In genomic region chr22:18077087-18077638, GRCh38 we compare ENCODE assay signal across 8 cellular contexts. TPM values are rescaled to one million over a fixed set of nuclear protein-coding genes. Genes with fewer than 3 reads are reported as not detected.
A peak's percentile ranks its signal among the peaks of the same experiment; 100 is the strongest.
DNase-seq lines count a peak whose midpoint lies in the region; ATAC-seq and TF ChIP-seq lines count a peak whose summit lies in the region.

No MANE protein-coding gene starts in this region.

- H3K27me3 ChIP-seq in BLaER1 (no peaks in the 10 kb centered on the region), mucosa of stomach (ENCODE audit: control insufficient read depth, insufficient read depth, low read length) (no peaks in the 10 kb centered on the region)

- peaks cover 22% of the 10 kb centered on the region for H4K20me1 ChIP-seq in BLaER1

- H3K4me1 Mint-ChIP-seq in brain: peaks cover 48% of the 10 kb centered on the region

- H3K36me3 Mint-ChIP-seq in brain: peaks cover 33% of the 10 kb centered on the region

- H3K36me3 ChIP-seq in BLaER1 (peaks cover 31% of the 10 kb centered on the region), mucosa of stomach (ENCODE audit: control insufficient read depth, insufficient read depth, low read length) (no peaks in the 10 kb centered on the region)

- peaks cover 35% of the 10 kb centered on the region for H3K4me1 ChIP-seq in BLaER1
- no peaks in the 10 kb centered on the region for H3K4me1 ChIP-seq in mucosa of stomach (ENCODE audit: control insufficient read depth, insufficient read depth, low read length)

- TF ChIP-seq CTCF in brain (conservative IDR thresholded peaks at IDR 0.05): no peak

- H3K9me3 ChIP-seq in BLaER1 (no peaks in the 10 kb centered on the region), mucosa of stomach (ENCODE audit: control insufficient read depth, low read length) (no peaks in the 10 kb centered on the region)

- H3K9ac ChIP-seq in BLaER1 (peak overlapping the region; percentile 92), mucosa of stomach (ENCODE audit: low read length) (peak overlapping the region; percentile 95)

- DNase-seq in SW480 (ENCODE audit: low spot score): no peak
- no peak for DNase-seq in central memory CD4-positive, alpha-beta T cell
- DNase-seq in RKO (ENCODE audit: low spot score): no peak
- no peak for DNase-seq in NCI-H1436 (lab: John Stamatoyannopoulos, UW)

- peak overlapping the region; percentile 97 to 99 (median 98) for H3K4me3 Mint-ChIP-seq in brain

- ATAC-seq in HG02870 (IDR thresholded peaks at IDR 0.05; ENCODE audit: unreplicated experiment): peak; percentile 6

- peak overlapping the region; percentile 49 for H3K27ac ChIP-seq in BLaER1

- no peaks in the 10 kb centered on the region for H3K9me3 Mint-ChIP-seq in brain

- H3K4me2 ChIP-seq in BLaER1: peak overlapping the region; percentile 93

- peak overlapping the region; percentile 95 to 100 (median 98) for H3K27ac Mint-ChIP-seq in brain

- peaks cover 16% of the 10 kb centered on the region for H3K27me3 Mint-ChIP-seq in brain

- H3K4me3 ChIP-seq in BLaER1 (peak overlapping the region; percentile 98), mucosa of stomach (ENCODE audit: low read length) (peak overlapping the region; percentile 99)

RNA-seq across cellular contexts. Expression of gene PEX26, which starts 0.6 kb away (rescaled TPM):
- polyA plus RNA-seq in brain (ENCODE audit: insufficient read depth, low read depth, low replicate concordance): 30.2 TPM

RNA-seq across cellular contexts. Expression of gene TUBA8, which starts 33.4 kb away (rescaled TPM):
- 14.4 TPM for polyA plus RNA-seq in brain (ENCODE audit: insufficient read depth, low read depth, low replicate concordance)

RNA-seq across cellular contexts. Expression of gene MICAL3, which starts 52.8 kb away (rescaled TPM):
- polyA plus RNA-seq in brain (ENCODE audit: insufficient read depth, low read depth, low replicate concordance): 30.9 TPM
